In genomic region chr2:231050018-231050901, GRCh38 we compare ENCODE assay signal across 1 cellular context.
TF ChIP-seq lines count a peak whose summit lies in the region.

No MANE protein-coding gene starts in this region.

TF ChIP-seq in HepG2, 621 proteins besides CTCF, POLR2A, EP300 and RAD21 (continued from another document and continues in another):
- TF ChIP-seq, protein P1, sequence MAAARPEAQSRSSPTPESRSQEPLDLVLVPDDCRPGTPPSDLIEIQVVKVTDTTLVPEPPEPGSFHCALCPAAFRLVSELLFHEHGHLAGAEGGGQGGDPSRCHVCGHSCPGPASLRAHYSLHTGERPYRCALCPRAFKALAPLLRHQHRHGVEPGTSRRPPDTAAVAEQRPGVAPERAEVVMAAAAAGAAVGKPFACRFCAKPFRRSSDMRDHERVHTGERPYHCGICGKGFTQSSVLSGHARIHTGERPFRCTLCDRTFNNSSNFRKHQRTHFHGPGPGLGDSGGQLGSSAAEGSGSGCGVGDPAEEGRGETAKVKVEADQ (CRISPR knock-in tag; IDR thresholded peaks at IDR 0.05; ENCODE audit: borderline replicate concordance) = no peak
- TF ChIP-seq, protein P2, sequence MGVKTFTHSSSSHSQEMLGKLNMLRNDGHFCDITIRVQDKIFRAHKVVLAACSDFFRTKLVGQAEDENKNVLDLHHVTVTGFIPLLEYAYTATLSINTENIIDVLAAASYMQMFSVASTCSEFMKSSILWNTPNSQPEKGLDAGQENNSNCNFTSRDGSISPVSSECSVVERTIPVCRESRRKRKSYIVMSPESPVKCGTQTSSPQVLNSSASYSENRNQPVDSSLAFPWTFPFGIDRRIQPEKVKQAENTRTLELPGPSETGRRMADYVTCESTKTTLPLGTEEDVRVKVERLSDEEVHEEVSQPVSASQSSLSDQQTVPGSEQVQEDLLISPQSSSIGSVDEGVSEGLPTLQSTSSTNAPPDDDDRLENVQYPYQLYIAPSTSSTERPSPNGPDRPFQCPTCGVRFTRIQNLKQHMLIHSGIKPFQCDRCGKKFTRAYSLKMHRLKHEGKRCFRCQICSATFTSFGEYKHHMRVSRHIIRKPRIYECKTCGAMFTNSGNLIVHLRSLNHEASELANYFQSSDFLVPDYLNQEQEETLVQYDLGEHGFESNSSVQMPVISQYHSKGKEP (CRISPR knock-in tag; IDR thresholded peaks at IDR 0.05) = no peak; the same call in 1 of the 2 replicates
- TF ChIP-seq NCOR1 (IDR thresholded peaks at IDR 0.05; ENCODE audit: borderline replicate concordance, low read length) (peak; percentile 98), ZNF572 (CRISPR knock-in tag; IDR thresholded peaks at IDR 0.05) (peak; percentile 100), ZNF143 (CRISPR knock-in tag; IDR thresholded peaks at IDR 0.05) (peak; percentile 56; the same call in 1 of the 2 replicates), KMT2A (CRISPR knock-in tag; IDR thresholded peaks at IDR 0.05) (peak; percentile 77; the same call in 1 of the 2 replicates), SNAPC2 (CRISPR knock-in tag; IDR thresholded peaks at IDR 0.05) (peak; percentile 77; the same call in 1 of the 2 replicates), ZNF670 (CRISPR knock-in tag; IDR thresholded peaks at IDR 0.05; ENCODE audit: borderline replicate concordance) (peak; percentile 99), CC2D1A (CRISPR knock-in tag; IDR thresholded peaks at IDR 0.05) (0 out of 2 replicates have a peak, but pooled peaks have one; percentile 57), ZNF235 (CRISPR knock-in tag; IDR thresholded peaks at IDR 0.05; ENCODE audit: borderline replicate concordance) (peak; percentile 16; the same call in 1 of the 2 replicates), ZBTB10 (CRISPR knock-in tag; IDR thresholded peaks at IDR 0.05; ENCODE audit: borderline replicate concordance) (peak; percentile 98), PLRG1 (conservative IDR thresholded peaks at IDR 0.05) (no peak), YEATS2 (CRISPR knock-in tag; IDR thresholded peaks at IDR 0.05; ENCODE audit: borderline replicate concordance) (peak; percentile 74; the same call in 1 of the 2 replicates), KLF12 (CRISPR knock-in tag; IDR thresholded peaks at IDR 0.05; ENCODE audit: borderline replicate concordance) (peak; percentile 84), RARA (CRISPR knock-in tag; IDR thresholded peaks at IDR 0.05) (peak; percentile 98), ZNF629 (CRISPR knock-in tag; conservative IDR thresholded peaks at IDR 0.05) (peak; percentile 87), ZNF792 (CRISPR knock-in tag; IDR thresholded peaks at IDR 0.05) (peak; percentile 99), AHR (CRISPR knock-in tag; IDR thresholded peaks at IDR 0.05) (no peak; the same call in none of the 2 replicates), GATA4 (IDR thresholded peaks at IDR 0.05; ENCODE audit: borderline replicate concordance, low read depth) (peak; percentile 93), ZNF414 (CRISPR knock-in tag; IDR thresholded peaks at IDR 0.05) (peak; percentile 98), NFKB2 (CRISPR knock-in tag; IDR thresholded peaks at IDR 0.05; ENCODE audit: borderline replicate concordance) (peak; percentile 73), ATAD3A (CRISPR knock-in tag; IDR thresholded peaks at IDR 0.05) (0 out of 2 replicates have a peak, but pooled peaks have one; percentile 46), ZBED4 (CRISPR knock-in tag; IDR thresholded peaks at IDR 0.05; ENCODE audit: borderline replicate concordance) (peak; percentile 99), TMF1 (CRISPR knock-in tag; IDR thresholded peaks at IDR 0.05; ENCODE audit: low read depth) (no peak; the same call in none of the 2 replicates), ELK4 (CRISPR knock-in tag; IDR thresholded peaks at IDR 0.05; ENCODE audit: borderline replicate concordance) (no peak), FOXK1 (CRISPR knock-in tag; IDR thresholded peaks at IDR 0.05; ENCODE audit: borderline replicate concordance, low read depth) (peak; percentile 94; the same call in 1 of the 2 replicates), ZNF317 (CRISPR knock-in tag; IDR thresholded peaks at IDR 0.05) (peak; percentile 86), NR2F6 (IDR thresholded peaks at IDR 0.05) (peak; percentile 97), NR2F6 (CRISPR knock-in tag; IDR thresholded peaks at IDR 0.05) (peak; percentile 99), MAFG (CRISPR knock-in tag; IDR thresholded peaks at IDR 0.05) (no peak), ETV6 (CRISPR knock-in tag; conservative IDR thresholded peaks at IDR 0.05) (0 out of 2 replicates have a peak, but pooled peaks have one; percentile 11), RBM39 (IDR thresholded peaks at IDR 0.05; ENCODE audit: low read depth, low read length, poor library complexity, severe bottlenecking) (peak; percentile 2), ATM (IDR thresholded peaks at IDR 0.05; ENCODE audit: borderline replicate concordance) (peak; percentile 99), SPEN (CRISPR knock-in tag; IDR thresholded peaks at IDR 0.05; ENCODE audit: low read depth) (peak; percentile 91; the same call in 1 of the 2 replicates), RORA (CRISPR knock-in tag; IDR thresholded peaks at IDR 0.05) (no peak; the same call in 1 of the 2 replicates)
- TF ChIP-seq, protein P3, sequence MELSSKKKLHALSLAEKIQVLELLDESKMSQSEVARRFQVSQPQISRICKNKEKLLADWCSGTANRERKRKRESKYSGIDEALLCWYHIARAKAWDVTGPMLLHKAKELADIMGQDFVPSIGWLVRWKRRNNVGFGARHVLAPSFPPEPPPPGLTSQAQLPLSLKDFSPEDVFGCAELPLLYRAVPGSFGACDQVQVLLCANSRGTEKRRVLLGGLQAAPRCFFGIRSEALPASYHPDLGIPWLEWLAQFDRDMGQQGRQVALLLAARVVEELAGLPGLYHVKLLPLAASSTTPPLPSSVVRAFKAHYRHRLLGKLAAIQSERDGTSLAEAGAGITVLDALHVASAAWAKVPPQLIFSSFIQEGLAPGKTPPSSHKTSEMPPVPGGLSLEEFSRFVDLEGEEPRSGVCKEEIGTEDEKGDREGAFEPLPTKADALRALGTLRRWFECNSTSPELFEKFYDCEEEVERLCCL (CRISPR knock-in tag; IDR thresholded peaks at IDR 0.05; ENCODE audit: borderline replicate concordance) = peak; percentile 35; the same call in 1 of the 2 replicates
- TF ChIP-seq, protein P4, sequence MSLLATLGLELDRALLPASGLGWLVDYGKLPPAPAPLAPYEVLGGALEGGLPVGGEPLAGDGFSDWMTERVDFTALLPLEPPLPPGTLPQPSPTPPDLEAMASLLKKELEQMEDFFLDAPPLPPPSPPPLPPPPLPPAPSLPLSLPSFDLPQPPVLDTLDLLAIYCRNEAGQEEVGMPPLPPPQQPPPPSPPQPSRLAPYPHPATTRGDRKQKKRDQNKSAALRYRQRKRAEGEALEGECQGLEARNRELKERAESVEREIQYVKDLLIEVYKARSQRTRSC (CRISPR knock-in tag; IDR thresholded peaks at IDR 0.05; ENCODE audit: low read depth) = no peak
- TF ChIP-seq, protein P5, sequence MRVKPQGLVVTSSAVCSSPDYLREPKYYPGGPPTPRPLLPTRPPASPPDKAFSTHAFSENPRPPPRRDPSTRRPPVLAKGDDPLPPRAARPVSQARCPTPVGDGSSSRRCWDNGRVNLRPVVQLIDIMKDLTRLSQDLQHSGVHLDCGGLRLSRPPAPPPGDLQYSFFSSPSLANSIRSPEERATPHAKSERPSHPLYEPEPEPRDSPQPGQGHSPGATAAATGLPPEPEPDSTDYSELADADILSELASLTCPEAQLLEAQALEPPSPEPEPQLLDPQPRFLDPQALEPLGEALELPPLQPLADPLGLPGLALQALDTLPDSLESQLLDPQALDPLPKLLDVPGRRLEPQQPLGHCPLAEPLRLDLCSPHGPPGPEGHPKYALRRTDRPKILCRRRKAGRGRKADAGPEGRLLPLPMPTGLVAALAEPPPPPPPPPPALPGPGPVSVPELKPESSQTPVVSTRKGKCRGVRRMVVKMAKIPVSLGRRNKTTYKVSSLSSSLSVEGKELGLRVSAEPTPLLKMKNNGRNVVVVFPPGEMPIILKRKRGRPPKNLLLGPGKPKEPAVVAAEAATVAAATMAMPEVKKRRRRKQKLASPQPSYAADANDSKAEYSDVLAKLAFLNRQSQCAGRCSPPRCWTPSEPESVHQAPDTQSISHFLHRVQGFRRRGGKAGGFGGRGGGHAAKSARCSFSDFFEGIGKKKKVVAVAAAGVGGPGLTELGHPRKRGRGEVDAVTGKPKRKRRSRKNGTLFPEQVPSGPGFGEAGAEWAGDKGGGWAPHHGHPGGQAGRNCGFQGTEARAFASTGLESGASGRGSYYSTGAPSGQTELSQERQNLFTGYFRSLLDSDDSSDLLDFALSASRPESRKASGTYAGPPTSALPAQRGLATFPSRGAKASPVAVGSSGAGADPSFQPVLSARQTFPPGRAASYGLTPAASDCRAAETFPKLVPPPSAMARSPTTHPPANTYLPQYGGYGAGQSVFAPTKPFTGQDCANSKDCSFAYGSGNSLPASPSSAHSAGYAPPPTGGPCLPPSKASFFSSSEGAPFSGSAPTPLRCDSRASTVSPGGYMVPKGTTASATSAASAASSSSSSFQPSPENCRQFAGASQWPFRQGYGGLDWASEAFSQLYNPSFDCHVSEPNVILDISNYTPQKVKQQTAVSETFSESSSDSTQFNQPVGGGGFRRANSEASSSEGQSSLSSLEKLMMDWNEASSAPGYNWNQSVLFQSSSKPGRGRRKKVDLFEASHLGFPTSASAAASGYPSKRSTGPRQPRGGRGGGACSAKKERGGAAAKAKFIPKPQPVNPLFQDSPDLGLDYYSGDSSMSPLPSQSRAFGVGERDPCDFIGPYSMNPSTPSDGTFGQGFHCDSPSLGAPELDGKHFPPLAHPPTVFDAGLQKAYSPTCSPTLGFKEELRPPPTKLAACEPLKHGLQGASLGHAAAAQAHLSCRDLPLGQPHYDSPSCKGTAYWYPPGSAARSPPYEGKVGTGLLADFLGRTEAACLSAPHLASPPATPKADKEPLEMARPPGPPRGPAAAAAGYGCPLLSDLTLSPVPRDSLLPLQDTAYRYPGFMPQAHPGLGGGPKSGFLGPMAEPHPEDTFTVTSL (CRISPR knock-in tag; IDR thresholded peaks at IDR 0.05; ENCODE audit: borderline replicate concordance) = peak; percentile 100
- TF ChIP-seq, protein P6, sequence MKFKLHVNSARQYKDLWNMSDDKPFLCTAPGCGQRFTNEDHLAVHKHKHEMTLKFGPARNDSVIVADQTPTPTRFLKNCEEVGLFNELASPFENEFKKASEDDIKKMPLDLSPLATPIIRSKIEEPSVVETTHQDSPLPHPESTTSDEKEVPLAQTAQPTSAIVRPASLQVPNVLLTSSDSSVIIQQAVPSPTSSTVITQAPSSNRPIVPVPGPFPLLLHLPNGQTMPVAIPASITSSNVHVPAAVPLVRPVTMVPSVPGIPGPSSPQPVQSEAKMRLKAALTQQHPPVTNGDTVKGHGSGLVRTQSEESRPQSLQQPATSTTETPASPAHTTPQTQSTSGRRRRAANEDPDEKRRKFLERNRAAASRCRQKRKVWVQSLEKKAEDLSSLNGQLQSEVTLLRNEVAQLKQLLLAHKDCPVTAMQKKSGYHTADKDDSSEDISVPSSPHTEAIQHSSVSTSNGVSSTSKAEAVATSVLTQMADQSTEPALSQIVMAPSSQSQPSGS (CRISPR knock-in tag; IDR thresholded peaks at IDR 0.05) = peak; percentile 97
